ENCODE assay signal across 14 cellular contexts in genomic region chr18:63208676-63209075, GRCh38.
DNase-seq lines count a peak whose midpoint lies in the region; ATAC-seq lines count a peak whose summit lies in the region.
"Had no signal": no experiment of that assay in that cellular context is flagged by ENCODE, and none has a peak within 500 bp of the region (broad histone marks: within the 10 kb centered on the region; RNA-seq: fewer than 3 reads in every experiment).

No MANE protein-coding gene starts in this region.

- intact Hi-C loops in aorta (cut with DNase I): loop anchor here in 1 of 2 donors (5.0 kb wide), 1 partner anchor 61 kb away; no protein-coding TSS in a partner anchor

- no peaks in the 10 kb centered on the region for H3K36me3 ChIP-seq in aorta (ENCODE audit: control insufficient read depth in 1 of 2, insufficient read depth in 2 of 2, low read length in 1 of 2)
- H3K36me3 ChIP-seq: upper lobe of left lung had no signal

- no peaks in the 10 kb centered on the region for H3K27me3 Mint-ChIP-seq in stimulated activated naive CD8-positive, alpha-beta T cell treated with anti-CD3 and anti-CD28 coated beads, Interleukin-15, Interleukin-2, amounts not matched to agents 100 ng/mL and 50 ng/mL, for 24 hours
- H3K27me3 Mint-ChIP-seq in activated naive CD8-positive, alpha-beta T cell treated with anti-CD3 and anti-CD28 coated beads, Interleukin-2, amount 50 U/mL, for 24 hours: no peaks in the 10 kb centered on the region

- H3K36me3 Mint-ChIP-seq in stimulated activated naive CD8-positive, alpha-beta T cell treated with anti-CD3 and anti-CD28 coated beads, Interleukin-15, Interleukin-2, amounts not matched to agents 100 ng/mL and 50 ng/mL, for 24 hours (ENCODE audit: low read depth): peaks cover 31% of the 10 kb centered on the region
- H3K36me3 Mint-ChIP-seq in activated naive CD8-positive, alpha-beta T cell treated with anti-CD3 and anti-CD28 coated beads, Interleukin-2, amount 50 U/mL, for 24 hours (ENCODE audit: low read depth): peaks cover 29% of the 10 kb centered on the region

- WGBS in aorta, 2 donors: 2 to 10% methylated on average over 3 of the region's 3 CpGs

- H3K27ac Mint-ChIP-seq in stimulated activated naive CD8-positive, alpha-beta T cell treated with anti-CD3 and anti-CD28 coated beads, Interleukin-15, Interleukin-2, amounts not matched to agents 100 ng/mL and 50 ng/mL, for 24 hours: peak overlapping the region; percentile 94
- peak overlapping the region; percentile 99 for H3K27ac Mint-ChIP-seq in activated naive CD8-positive, alpha-beta T cell treated with anti-CD3 and anti-CD28 coated beads, Interleukin-2, amount 50 U/mL, for 24 hours

- no peaks in the 10 kb centered on the region for H3K9me3 Mint-ChIP-seq in stimulated activated naive CD8-positive, alpha-beta T cell treated with anti-CD3 and anti-CD28 coated beads, Interleukin-15, Interleukin-2, amounts not matched to agents 100 ng/mL and 50 ng/mL, for 24 hours
- no peaks in the 10 kb centered on the region for H3K9me3 Mint-ChIP-seq in activated naive CD8-positive, alpha-beta T cell treated with anti-CD3 and anti-CD28 coated beads, Interleukin-2, amount 50 U/mL, for 24 hours

- H3K4me3 Mint-ChIP-seq in stimulated activated naive CD8-positive, alpha-beta T cell treated with anti-CD3 and anti-CD28 coated beads, Interleukin-15, Interleukin-2, amounts not matched to agents 100 ng/mL and 50 ng/mL, for 24 hours: peak overlapping the region; percentile 81
- H3K4me3 Mint-ChIP-seq in activated naive CD8-positive, alpha-beta T cell treated with anti-CD3 and anti-CD28 coated beads, Interleukin-2, amount 50 U/mL, for 24 hours: peak overlapping the region; percentile 81

- H3K4me3 ChIP-seq in aorta (ENCODE audit: low read length in 2 of 2): no peak overlapping the region
- H3K4me3 ChIP-seq: upper lobe of left lung had no signal

- no peaks in the 10 kb centered on the region for H3K27me3 ChIP-seq in aorta (ENCODE audit: control insufficient read depth in 1 of 2, insufficient read depth in 2 of 2, low read length in 1 of 2)
- H3K27me3 ChIP-seq: upper lobe of left lung had no signal

- peak overlapping the region; percentile 61 to 71 for H3K27ac ChIP-seq in aorta (ENCODE audit: low read depth in 1 of 2, low read length in 2 of 2)
- H3K27ac ChIP-seq: epithelial cell of prostate, upper lobe of left lung had no signal

- no peaks in the 10 kb centered on the region for H3K4me1 ChIP-seq in aorta (ENCODE audit: control insufficient read depth in 1 of 2, insufficient read depth in 2 of 2, low read length in 2 of 2)

- ATAC-seq in stimulated activated naive CD8-positive, alpha-beta T cell treated with anti-CD3 and anti-CD28 coated beads, Interleukin-15, Interleukin-2, amounts not matched to agents 100 U/mL and 50 U/mL, for 24 hours: no peak
- ATAC-seq in activated naive CD8-positive, alpha-beta T cell treated with anti-CD3 and anti-CD28 coated beads, Interleukin-2, amount 50 U/mL, for 24 hours: no peak
- ATAC-seq in aorta (ENCODE audit: low FRiP score) (peak; percentile 65), GM21360 (IDR thresholded peaks at IDR 0.05; ENCODE audit: unreplicated experiment) (no peak)

- H3K9me3 ChIP-seq in aorta (ENCODE audit: control insufficient read depth, low read length): no peaks in the 10 kb centered on the region
- H3K9me3 ChIP-seq: upper lobe of left lung had no signal

- peaks cover 99% of the 10 kb centered on the region for H3K4me1 Mint-ChIP-seq in stimulated activated naive CD8-positive, alpha-beta T cell treated with anti-CD3 and anti-CD28 coated beads, Interleukin-15, Interleukin-2, amounts not matched to agents 100 ng/mL and 50 ng/mL, for 24 hours (ENCODE audit: low read depth)
- H3K4me1 Mint-ChIP-seq in activated naive CD8-positive, alpha-beta T cell treated with anti-CD3 and anti-CD28 coated beads, Interleukin-2, amount 50 U/mL, for 24 hours: peaks cover 98% of the 10 kb centered on the region

- no peak for DNase-seq in stimulated activated naive CD8-positive, alpha-beta T cell treated with anti-CD3 and anti-CD28 coated beads, Interleukin-15, Interleukin-2, amounts not matched to agents 100 U/mL and 50 U/mL, for 24 hours
- DNase-seq in NCI-H146 (lab: John Stamatoyannopoulos, UW) (peak; percentile 66), aorta (no peak), cerebellar cortex (ENCODE audit: low spot score) (no peak), NCI-H446 (lab: John Stamatoyannopoulos, UW) (no peak)
- no peak for DNase-seq in activated naive CD8-positive, alpha-beta T cell treated with anti-CD3 and anti-CD28 coated beads, Interleukin-2, amount 50 U/mL, for 24 hours
- DNase-seq: Calu3, hippocampal formation, NCI-H1436 treated with DMSO at 0.1 percent for 48 hours, T-helper 9 cell, upper lobe of left lung had no signal
